Comparison of ENCODE assay signal across 10 cellular contexts in the genomic region with DNA sequence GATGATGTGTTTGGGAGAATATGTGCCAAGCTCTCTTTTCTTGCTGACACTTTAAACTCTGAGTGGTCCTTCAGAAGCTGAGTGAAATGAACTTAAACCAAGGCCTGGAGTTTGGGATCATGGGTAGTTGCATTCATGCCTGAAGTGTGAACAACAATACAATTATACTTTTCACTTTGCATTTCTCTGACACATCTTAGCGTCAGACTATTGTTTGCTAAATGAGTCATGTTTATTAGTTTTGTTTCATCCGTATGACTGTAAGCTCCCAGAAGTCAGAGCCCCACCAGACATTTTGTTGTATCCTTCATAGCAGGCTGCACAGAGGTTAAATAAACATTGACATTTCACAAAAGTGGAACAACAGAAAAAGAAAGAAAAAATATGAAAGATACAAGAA.
DNase-seq lines count a peak whose midpoint lies in the region; ATAC-seq and TF ChIP-seq lines count a peak whose summit lies in the region.
"Had no signal": no experiment of that assay in that cellular context is flagged by ENCODE, and none has a peak within 500 bp of the region (broad histone marks: within the 10 kb centered on the region; RNA-seq: fewer than 3 reads in every experiment).

No MANE protein-coding gene starts in this region.

- no peak overlapping the region for H3K4me3 Mint-ChIP-seq in CD14-positive monocyte

- intact Hi-C loops in CD14-positive monocyte (cut with micrococcal nuclease), result no loop called here

- no peaks in the 10 kb centered on the region for H3K4me1 Mint-ChIP-seq in CD14-positive monocyte

- TF ChIP-seq CTCF in epithelial cell of proximal tubule (conservative IDR thresholded peaks at IDR 0.05; ENCODE audit: low read depth, low read length) (no peak), CD14-positive monocyte (IDR thresholded peaks at IDR 0.05) (no peak)

- no peaks in the 10 kb centered on the region for H3K36me3 Mint-ChIP-seq in CD14-positive monocyte

- H3K4me3 ChIP-seq in epithelial cell of proximal tubule (ENCODE audit: low read depth, low read length), result no peak overlapping the region

- H3K9me3 Mint-ChIP-seq in CD14-positive monocyte, result peaks cover 0 to 5% (median 0%) of the 10 kb centered on the region in 7 donors

- ATAC-seq in GM18870 (IDR thresholded peaks at IDR 0.05; ENCODE audit: unreplicated experiment) (peak; percentile 81), HG02938 (IDR thresholded peaks at IDR 0.05; ENCODE audit: unreplicated experiment) (no peak)

- peaks cover 0 to 1% (median 0%) of the 10 kb centered on the region in 3 donors for H3K27me3 Mint-ChIP-seq in CD14-positive monocyte (ENCODE audit: low read depth in 3 of 3)
- H3K27me3 Mint-ChIP-seq: progenitor cell of endocrine pancreas had no signal

- DNase-seq in NCI-H510A (lab: John Stamatoyannopoulos, UW) (peak; percentile 14), epithelial cell of proximal tubule (ENCODE audit: low read depth) (peak; percentile 30), renal cortical epithelial cell (ENCODE audit: low read depth) (peak; percentile 91), T-helper 1 cell (no peak), CD14-positive monocyte (ENCODE audit: low spot score) (no peak)
- DNase-seq: activated naive CD4-positive, alpha-beta T cell treated with anti-CD3 and anti-CD28 coated beads, Interleukin-2, amount 50 U/mL, for 16 hours; NCI-H1105 had no signal

- no peak overlapping the region for H3K27ac Mint-ChIP-seq in CD14-positive monocyte

Comparison
In these comparisons a context has a peak if more than half of its experiments do, and no peak if none do; other contexts are left out.
1. DNase-seq: peak in NCI-H510A (single experiment), epithelial cell of proximal tubule (single experiment) and renal cortical epithelial cell (single experiment); none in T-helper 1 cell (0 of 5) and CD14-positive monocyte (single experiment).